ENCODE assay signal across 1 cellular context in the genomic region with DNA sequence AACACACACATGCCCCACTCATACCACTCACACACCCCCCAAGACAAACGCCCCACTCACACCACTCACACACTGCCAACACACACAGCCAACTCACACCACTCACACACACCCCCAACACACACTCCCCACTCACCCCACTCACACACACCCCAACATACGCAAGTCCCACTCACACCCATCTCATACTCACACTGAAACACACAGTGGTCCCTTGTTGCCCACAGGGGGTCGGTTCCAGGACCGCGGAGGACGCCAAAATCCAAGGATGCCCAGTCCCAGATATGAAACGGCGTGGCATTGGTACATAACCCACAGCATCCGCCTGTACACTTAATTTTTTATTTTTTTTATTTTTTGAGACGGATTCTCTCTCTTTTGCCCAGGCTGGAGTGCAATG.
TF ChIP-seq lines count a peak whose summit lies in the region.

No MANE protein-coding gene starts in this region.

TF ChIP-seq in HepG2, 621 proteins besides CTCF, POLR2A, EP300 and RAD21:
- TF ChIP-seq ZNF75D (CRISPR knock-in tag; IDR thresholded peaks at IDR 0.05; ENCODE audit: borderline replicate concordance) (no peak), FOXA1 (IDR thresholded peaks at IDR 0.05) (peak; percentile 5; the same call in 1 of the 2 replicates), FOXA1 (CRISPR knock-in tag; IDR thresholded peaks at IDR 0.05) (no peak)
